Comparison of ENCODE assay signal across 15 cellular contexts in genomic region chr17:37598145-37598544, GRCh38. TPM values are rescaled to one million over a fixed set of nuclear protein-coding genes. Genes with fewer than 3 reads are reported as not detected.
DNase-seq lines count a peak whose midpoint lies in the region; ATAC-seq and TF ChIP-seq lines count a peak whose summit lies in the region.
"Had no signal": no experiment of that assay in that cellular context is flagged by ENCODE, and none has a peak within 500 bp of the region (broad histone marks: within the 10 kb centered on the region; RNA-seq: fewer than 3 reads in every experiment).

No MANE protein-coding gene starts in this region.

- H3K4me3 ChIP-seq in cardiac muscle cell: no peak overlapping the region
- H3K4me3 ChIP-seq in right cardiac atrium (ENCODE audit: low read length): no peak overlapping the region
- no peak overlapping the region for H3K4me3 ChIP-seq in liver (ENCODE audit: low read depth in 1 of 3, low read length in 3 of 3)

- H3K27me3 ChIP-seq in cardiac muscle cell (no peaks in the 10 kb centered on the region), right cardiac atrium (ENCODE audit: control insufficient read depth, insufficient read depth) (no peaks in the 10 kb centered on the region), liver (ENCODE audit: control insufficient read depth in 4 of 4, insufficient read depth in 4 of 4, low read length in 3 of 4) (no peaks in the 10 kb centered on the region)

- DNase-seq in cardiac muscle cell (ENCODE audit: low read depth in 1 of 2, low spot score in 1 of 2) (no peak), right cardiac atrium (no peak), progenitor cell of endocrine pancreas (ENCODE audit: low spot score, unreplicated experiment) (no peak), Kasumi-1 (lab: John Stamatoyannopoulos, UW) (no peak), NK-92 (lab: John Stamatoyannopoulos, UW; ENCODE audit: unreplicated experiment) (no peak), HEK293T (ENCODE audit: extremely low spot score) (no peak)
- DNase-seq in activated T-helper 1 cell treated with anti-CD3 and anti-CD28 coated beads, Interleukin-12 subunit alpha, Interleukin-12 subunit beta, Interleukin-2, Interleukin-4 antibody, amounts not matched to agents 30 ng/mL and 10 ng/mL and 1 ng/mL, durations not matched to agents 14 hours and 24 hours and 36 hours (ENCODE audit: low spot score): no peak
- DNase-seq: DMS79; H9; IMR-90; NCI-H187; NCI-H69; NK-92 treated with Interleukin-12 subunit alpha and Interleukin-12 subunit beta, amount 100 ng/mL, for 24 hours; RPMI8226 had no signal

- no peak for ATAC-seq in right cardiac atrium

- H3K9me3 Mint-ChIP-seq in activated T-helper 1 cell treated with anti-CD3 and anti-CD28 coated beads, Interleukin-12 subunit alpha, Interleukin-12 subunit beta, Interleukin-2, Interleukin-4 antibody, amounts not matched to agents 30 ng/mL and 10 ng/mL and 1 ng/mL, durations not matched to agents 14 hours and 24 hours and 36 hours: no peaks in the 10 kb centered on the region
- H3K9me3 Mint-ChIP-seq in progenitor cell of endocrine pancreas (ENCODE audit: low read depth): no peaks in the 10 kb centered on the region
- H3K9me3 Mint-ChIP-seq: H9 had no signal

- no peaks in the 10 kb centered on the region for H3K9me3 ChIP-seq in cardiac muscle cell (ENCODE audit: low read depth)
- H3K9me3 ChIP-seq in right cardiac atrium (ENCODE audit: control insufficient read depth, low read length): no peaks in the 10 kb centered on the region
- H3K9me3 ChIP-seq in liver (ENCODE audit: control insufficient read depth in 4 of 4, low read length in 3 of 4): no peaks in the 10 kb centered on the region

- CTCF ChIA-PET in HEK293T (lab: Yijun Ruan, JAX): no interaction called here

- no peak overlapping the region for H3K9ac ChIP-seq in liver (ENCODE audit: low read depth in 1 of 2, low read length in 2 of 2)

- TF ChIP-seq CTCF in cardiac muscle cell (IDR thresholded peaks at IDR 0.05; ENCODE audit: low read depth, low read length): no peak
- no peak for TF ChIP-seq CTCF in liver (IDR thresholded peaks at IDR 0.05; ENCODE audit: low read depth, low read length, missing input control)
- TF ChIP-seq CTCF in progenitor cell of endocrine pancreas (IDR thresholded peaks at IDR 0.05; ENCODE audit: unreplicated experiment): no peak

- H3K36me3 Mint-ChIP-seq in activated T-helper 1 cell treated with anti-CD3 and anti-CD28 coated beads, Interleukin-12 subunit alpha, Interleukin-12 subunit beta, Interleukin-2, Interleukin-4 antibody, amounts not matched to agents 30 ng/mL and 10 ng/mL and 1 ng/mL, durations not matched to agents 14 hours and 24 hours and 36 hours (ENCODE audit: low read depth): peaks cover 42% of the 10 kb centered on the region
- peaks cover 28% of the 10 kb centered on the region for H3K36me3 Mint-ChIP-seq in progenitor cell of endocrine pancreas (ENCODE audit: insufficient read depth)

- H3K27ac Mint-ChIP-seq in activated T-helper 1 cell treated with anti-CD3 and anti-CD28 coated beads, Interleukin-12 subunit alpha, Interleukin-12 subunit beta, Interleukin-2, Interleukin-4 antibody, amounts not matched to agents 30 ng/mL and 10 ng/mL and 1 ng/mL, durations not matched to agents 14 hours and 24 hours and 36 hours: peak overlapping the region; percentile 65
- H3K27ac Mint-ChIP-seq in progenitor cell of endocrine pancreas: peak overlapping the region; percentile 43
- H3K27ac Mint-ChIP-seq: H9 had no signal

- no peaks in the 10 kb centered on the region for H3K27me3 Mint-ChIP-seq in activated T-helper 1 cell treated with anti-CD3 and anti-CD28 coated beads, Interleukin-12 subunit alpha, Interleukin-12 subunit beta, Interleukin-2, Interleukin-4 antibody, amounts not matched to agents 30 ng/mL and 10 ng/mL and 1 ng/mL, durations not matched to agents 14 hours and 24 hours and 36 hours (ENCODE audit: insufficient read depth)
- H3K27me3 Mint-ChIP-seq in progenitor cell of endocrine pancreas: no peaks in the 10 kb centered on the region

- H3K36me3 ChIP-seq in cardiac muscle cell: peaks cover 23% of the 10 kb centered on the region
- peaks cover 7 to 29% (median 27%) of the 10 kb centered on the region in 4 donors for H3K36me3 ChIP-seq in liver (ENCODE audit: control insufficient read depth in 4 of 4, insufficient read depth in 3 of 4, low read depth in 1 of 4, low read length in 3 of 4)

- WGBS in right cardiac atrium: 88% methylated on average over 2 of the region's 2 CpGs
- 43% methylated on average over 2 of the region's 2 CpGs for whole genome bisulfite sequencing in liver

- H3K4me1 Mint-ChIP-seq in activated T-helper 1 cell treated with anti-CD3 and anti-CD28 coated beads, Interleukin-12 subunit alpha, Interleukin-12 subunit beta, Interleukin-2, Interleukin-4 antibody, amounts not matched to agents 30 ng/mL and 10 ng/mL and 1 ng/mL, durations not matched to agents 14 hours and 24 hours and 36 hours (ENCODE audit: low read depth): peaks cover 35% of the 10 kb centered on the region
- no peaks in the 10 kb centered on the region for H3K4me1 Mint-ChIP-seq in progenitor cell of endocrine pancreas (ENCODE audit: low read depth)

- intact Hi-C loops in right cardiac atrium (cut with DNase I): no loop called here
- intact Hi-C loops in activated T-helper 1 cell treated with anti-CD3 and anti-CD28 coated beads, Interleukin-12 subunit alpha, Interleukin-12 subunit beta, Interleukin-2, Interleukin-4 antibody, amounts not matched to agents 30 ng/mL and 10 ng/mL and 1 ng/mL, durations not matched to agents 14 hours and 24 hours and 36 hours (cut with micrococcal nuclease): no loop called here

- H3K27ac ChIP-seq in cardiac muscle cell (peak overlapping the region; percentile 76), right cardiac atrium (ENCODE audit: low read length) (no peak overlapping the region), liver (ENCODE audit: low read depth in 1 of 2, low read length in 2 of 2) (no peak overlapping the region)

- POLR2A ChIA-PET in HEK293T (lab: Yijun Ruan, JAX): interaction anchor here (2.5 kb wide), 1 partner anchor 11 kb away, joined by 12 read pairs; the partner anchor contains the start of gene SYNRG

- no peak for TF ChIP-seq RAD21 in liver (IDR thresholded peaks at IDR 0.05)

- H3K4me1 ChIP-seq in cardiac muscle cell (ENCODE audit: low read depth): peaks cover 8% of the 10 kb centered on the region
- no peaks in the 10 kb centered on the region for H3K4me1 ChIP-seq in right cardiac atrium (ENCODE audit: control insufficient read depth, insufficient read depth, low read length)
- H3K4me1 ChIP-seq in liver (ENCODE audit: control insufficient read depth in 4 of 4, insufficient read depth in 4 of 4, low read length in 3 of 4): peaks cover 0 to 4% (median 1%) of the 10 kb centered on the region in 4 donors

- H3K4me3 Mint-ChIP-seq in activated T-helper 1 cell treated with anti-CD3 and anti-CD28 coated beads, Interleukin-12 subunit alpha, Interleukin-12 subunit beta, Interleukin-2, Interleukin-4 antibody, amounts not matched to agents 30 ng/mL and 10 ng/mL and 1 ng/mL, durations not matched to agents 14 hours and 24 hours and 36 hours: no peak overlapping the region
- no peak overlapping the region for H3K4me3 Mint-ChIP-seq in progenitor cell of endocrine pancreas (ENCODE audit: low read depth)
- H3K4me3 Mint-ChIP-seq: H9 had no signal

TF ChIP-seq in liver, 16 proteins besides CTCF, POLR2A, EP300 and RAD21:
- peak; percentile 27 for TF ChIP-seq SP1 (IDR thresholded peaks at IDR 0.05)
- TF ChIP-seq, protein P1, sequence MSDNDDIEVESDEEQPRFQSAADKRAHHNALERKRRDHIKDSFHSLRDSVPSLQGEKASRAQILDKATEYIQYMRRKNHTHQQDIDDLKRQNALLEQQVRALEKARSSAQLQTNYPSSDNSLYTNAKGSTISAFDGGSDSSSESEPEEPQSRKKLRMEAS (IDR thresholded peaks at IDR 0.05): no peak
- TF ChIP-seq FOXA2 (IDR thresholded peaks at IDR 0.05): peak; percentile 11
- peak; percentile 45 to 70 for TF ChIP-seq HNF4A (conservative IDR thresholded peaks at IDR 0.05)
- TF ChIP-seq RXRA (IDR thresholded peaks at IDR 0.05): peak in 1 of 2 donors; percentile 16
TF ChIP-seq in liver: peak in this region for 4.

TF ChIP-seq in HEK293T, 16 proteins besides CTCF, POLR2A, EP300 and RAD21:
- TF ChIP-seq BHLHE40 (IDR thresholded peaks at IDR 0.05; ENCODE audit: borderline replicate concordance): no peak
- no peak for TF ChIP-seq CTBP1 (IDR thresholded peaks at IDR 0.05; ENCODE audit: borderline replicate concordance)
- TF ChIP-seq, protein P2, sequence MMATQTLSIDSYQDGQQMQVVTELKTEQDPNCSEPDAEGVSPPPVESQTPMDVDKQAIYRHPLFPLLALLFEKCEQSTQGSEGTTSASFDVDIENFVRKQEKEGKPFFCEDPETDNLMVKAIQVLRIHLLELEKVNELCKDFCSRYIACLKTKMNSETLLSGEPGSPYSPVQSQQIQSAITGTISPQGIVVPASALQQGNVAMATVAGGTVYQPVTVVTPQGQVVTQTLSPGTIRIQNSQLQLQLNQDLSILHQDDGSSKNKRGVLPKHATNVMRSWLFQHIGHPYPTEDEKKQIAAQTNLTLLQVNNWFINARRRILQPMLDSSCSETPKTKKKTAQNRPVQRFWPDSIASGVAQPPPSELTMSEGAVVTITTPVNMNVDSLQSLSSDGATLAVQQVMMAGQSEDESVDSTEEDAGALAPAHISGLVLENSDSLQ (IDR thresholded peaks at IDR 0.05): no peak
- TF ChIP-seq TARDBP (IDR thresholded peaks at IDR 0.05): no peak
TF ChIP-seq in HEK293T: peak in this region for 0.

RNA-seq across cellular contexts. Expression of gene SYNRG, which starts 11.1 kb away (rescaled TPM):
- total RNA-seq in cardiac muscle cell (9.5 and 13.7 TPM in 2 replicates), right cardiac atrium (10 to 100 TPM; 30.3 to 35.9 (median 35.5) TPM), liver (10 to 100 TPM; 17.8 to 20.5 TPM), progenitor cell of endocrine pancreas (69.0 and 73.0 TPM in 2 replicates)
- polyA plus RNA-seq in cardiac muscle cell (26.1 and 31.9 TPM in 2 replicates), right cardiac atrium (6.0 TPM), liver (10 to 100 TPM in 1 of 2 donors, 1 to 10 TPM in 1; 6.5 to 13.9 TPM)
- total RNA-seq in activated T-helper 1 cell treated with anti-CD3 and anti-CD28 coated beads, Interleukin-12 subunit alpha, Interleukin-12 subunit beta, Interleukin-2, Interleukin-4 antibody, amounts not matched to agents 30 ng/mL and 10 ng/mL and 1 ng/mL, durations not matched to agents 14 hours and 24 hours and 36 hours: 51.3 and 51.4 TPM in 2 replicates

RNA-seq across cellular contexts. Expression of gene DDX52, which starts 45.1 kb away (rescaled TPM):
- total RNA-seq in cardiac muscle cell (12.2 and 12.4 TPM in 2 replicates), right cardiac atrium (10 to 100 TPM; 14.3 to 16.5 (median 15.5) TPM), liver (10 to 100 TPM; 13.9 to 14.1 TPM), progenitor cell of endocrine pancreas (77.2 and 79.4 TPM in 2 replicates)
- polyA plus RNA-seq in cardiac muscle cell (22.4 and 35.1 TPM in 2 replicates), right cardiac atrium (8.7 TPM), liver (1 to 10 TPM; 4.6 to 9.4 TPM)
- total RNA-seq in activated T-helper 1 cell treated with anti-CD3 and anti-CD28 coated beads, Interleukin-12 subunit alpha, Interleukin-12 subunit beta, Interleukin-2, Interleukin-4 antibody, amounts not matched to agents 30 ng/mL and 10 ng/mL and 1 ng/mL, durations not matched to agents 14 hours and 24 hours and 36 hours: 48.7 and 55.0 TPM in 2 replicates
